38 cellular contexts compared by ENCODE assay signal in the genomic region with DNA sequence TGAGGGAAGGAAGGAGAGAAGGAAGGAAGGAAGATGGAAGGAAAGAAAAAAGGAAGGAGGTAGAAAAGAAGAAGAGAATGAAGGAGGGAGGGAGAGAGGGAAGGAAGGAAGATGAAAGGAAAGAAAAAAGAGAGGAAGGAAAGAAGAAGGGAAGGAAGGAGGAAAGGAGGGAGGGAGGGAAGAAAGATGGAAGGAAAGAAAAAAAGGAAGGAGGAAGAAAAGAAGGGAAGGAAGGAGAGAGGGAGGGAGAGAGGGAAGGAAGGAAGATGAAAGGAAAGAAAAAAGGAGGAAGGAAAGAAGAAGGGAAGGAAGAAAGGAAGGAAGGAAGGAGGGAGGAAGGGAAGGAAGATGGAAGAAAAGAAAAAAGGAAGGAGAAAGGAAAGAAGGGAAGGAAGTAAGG.
"Had no signal": no experiment of that assay in that cellular context is flagged by ENCODE, and none has a peak within 500 bp of the region (broad histone marks: within the 10 kb centered on the region; RNA-seq: fewer than 3 reads in every experiment).

No MANE protein-coding gene starts in this region.

- H3K27ac Mint-ChIP-seq: activated CD4-positive, alpha-beta memory T cell treated with anti-CD3 and anti-CD28 coated beads, Interleukin-2, amount 10 ng/mL, durations not matched to agents 7 days and 5 days; activated CD4-positive, alpha-beta T cell treated with anti-CD3 and anti-CD28 coated beads, Interleukin-2, amount 10 ng/mL, durations not matched to agents 24 days and 14 days; activated CD8-positive, alpha-beta memory T cell treated with anti-CD3 and anti-CD28 coated beads, Interleukin-2, amount 10 ng/mL, durations not matched to agents 7 days and 5 days; activated CD8-positive, alpha-beta T cell treated with anti-CD3 and anti-CD28 coated beads, Interleukin-2, amount 10 ng/mL, durations not matched to agents 7 days and 5 days; activated naive CD4-positive, alpha-beta T cell treated with anti-CD3 and anti-CD28 coated beads, Interleukin-2, amount 10 ng/mL, durations not matched to agents 7 days and 5 days; activated naive CD4-positive, alpha-beta T cell treated with anti-CD3 and anti-CD28 coated beads, Interleukin-2, amount 50 U/mL, for 24 hours; activated naive CD8-positive, alpha-beta T cell; activated naive CD8-positive, alpha-beta T cell treated with anti-CD3 and anti-CD28 coated beads, Interleukin-2, amount 10 ng/mL, durations not matched to agents 7 days and 5 days; activated naive CD8-positive, alpha-beta T cell treated with anti-CD3 and anti-CD28 coated beads, Interleukin-2, amount 50 U/mL, for 24 hours; activated T-cell treated with anti-CD3 and anti-CD28 coated beads, Interleukin-2, amount 50 U/mL, for 24 hours; activated T-helper 2 cell treated with anti-CD3 and anti-CD28 coated beads, Interferon-gamma antibody, Interleukin-2, Interleukin-4, amounts not matched to agents 10 μg/mL and 5 μg/mL and 100 μg/mL, durations not matched to agents 14 hours and 24 hours and 36 hours; brain; T-helper 1 cell treated with Interleukin-12 subunit alpha and Interleukin-12 subunit beta and Interleukin-4 antibody, amounts not matched to agents 30 μg/mL and 1 μg/mL, for 36 hours; T-helper 2 cell treated with Interferon-gamma antibody and Interleukin-4, amounts not matched to agents 5 μg/mL and 100 μg/mL, for 36 hours had no signal

- H3K27ac ChIP-seq: ascending aorta, cardiac muscle cell, VCaP had no signal

- H3K4me3 Mint-ChIP-seq: activated B cell treated with CpG ODN at 0.5 μM for 24 hours; activated CD4-positive, alpha-beta memory T cell treated with anti-CD3 and anti-CD28 coated beads, Interleukin-2, amount 10 ng/mL, durations not matched to agents 7 days and 5 days; activated CD4-positive, alpha-beta T cell treated with anti-CD3 and anti-CD28 coated beads, Interleukin-2, amount 10 ng/mL, durations not matched to agents 24 days and 14 days; activated CD8-positive, alpha-beta memory T cell treated with anti-CD3 and anti-CD28 coated beads, Interleukin-2, amount 10 ng/mL, durations not matched to agents 7 days and 5 days; activated CD8-positive, alpha-beta T cell treated with anti-CD3 and anti-CD28 coated beads, Interleukin-2, amount 10 ng/mL, durations not matched to agents 7 days and 5 days; activated naive CD4-positive, alpha-beta T cell treated with anti-CD3 and anti-CD28 coated beads, Interleukin-2, amount 10 ng/mL, durations not matched to agents 7 days and 5 days; activated naive CD4-positive, alpha-beta T cell treated with anti-CD3 and anti-CD28 coated beads, Interleukin-2, amount 50 U/mL, for 24 hours; activated naive CD8-positive, alpha-beta T cell; activated naive CD8-positive, alpha-beta T cell treated with anti-CD3 and anti-CD28 coated beads, Interleukin-2, amount 10 ng/mL, durations not matched to agents 7 days and 5 days; activated naive CD8-positive, alpha-beta T cell treated with anti-CD3 and anti-CD28 coated beads, Interleukin-2, amount 50 U/mL, for 24 hours; activated T-cell treated with anti-CD3 and anti-CD28 coated beads, Interleukin-2, amount 50 U/mL, for 24 hours; brain; central memory CD8-positive, alpha-beta T cell; T-helper 1 cell treated with Interleukin-12 subunit alpha and Interleukin-12 subunit beta and Interleukin-4 antibody, amounts not matched to agents 30 μg/mL and 1 μg/mL, for 36 hours; T-helper 2 cell treated with Interferon-gamma antibody and Interleukin-4, amounts not matched to agents 5 μg/mL and 100 μg/mL, for 36 hours had no signal

- H3K4me1 ChIP-seq: ascending aorta had no signal

- FAIRE-seq: bronchial epithelial cell, TTC549 had no signal

- H3K27me3 ChIP-seq: ascending aorta, cardiac muscle cell had no signal

- DNase-seq: activated B cell treated with CpG ODN at 0.5 μM for 24 hours; activated CD4-positive, alpha-beta memory T cell treated with anti-CD3 and anti-CD28 coated beads, Interleukin-2, amount 10 ng/mL, durations not matched to agents 7 days and 5 days; activated CD4-positive, alpha-beta T cell treated with anti-CD3 and anti-CD28 coated beads for 4 hours; activated CD4-positive, alpha-beta T cell treated with anti-CD3 and anti-CD28 coated beads, Interleukin-2, amount 10 ng/mL, durations not matched to agents 24 days and 14 days; activated CD4-positive, alpha-beta T cell treated with anti-CD3 and anti-CD28 coated beads, Interleukin-2, amount 50 U/mL, for 1 hour; activated CD4-positive, alpha-beta T cell treated with anti-CD3 and anti-CD28 coated beads, Interleukin-2, amount 50 U/mL, for 4 hours; activated CD4-positive, CD25-positive, alpha-beta regulatory T cell treated with anti-CD3 and anti-CD28 coated beads, Interleukin-2, amount 50 U/mL, for 72 hours; activated CD8-positive, alpha-beta memory T cell treated with anti-CD3 and anti-CD28 coated beads for 24 hours; activated CD8-positive, alpha-beta memory T cell treated with anti-CD3 and anti-CD28 coated beads, Interleukin-2, amount 10 ng/mL, durations not matched to agents 7 days and 5 days; activated CD8-positive, alpha-beta memory T cell treated with anti-CD3 and anti-CD28 coated beads, Interleukin-2, amount 50 U/mL, for 48 hours; activated CD8-positive, alpha-beta T cell treated with anti-CD3 and anti-CD28 coated beads, Interleukin-2, amount 10 ng/mL, durations not matched to agents 7 days and 5 days; activated effector memory CD4-positive, alpha-beta T cell treated with Interleukin-2 at 50 U/mL for 16 hours; activated gamma-delta T cell; activated naive CD4-positive, alpha-beta T cell treated with anti-CD3 and anti-CD28 coated beads, Interleukin-2, amount 10 ng/mL, durations not matched to agents 7 days and 5 days; activated naive CD4-positive, alpha-beta T cell treated with Interleukin-2 at 50 U/mL for 16 hours; activated naive CD8-positive, alpha-beta T cell treated with anti-CD3 and anti-CD28 coated beads, Interleukin-2, amount 10 ng/mL, durations not matched to agents 7 days and 5 days; activated naive CD8-positive, alpha-beta T cell treated with anti-CD3 and anti-CD28 coated beads, Interleukin-2, amount 50 U/mL, for 24 hours; activated T-cell treated with anti-CD3 and anti-CD28 coated beads, Interleukin-2, amount 50 U/mL, for 24 hours; activated T-cell treated with anti-CD3 and anti-CD28 coated beads, Interleukin-2, amount 50 U/mL, for 48 hours; amygdala; anterior cingulate cortex; caudate nucleus; cerebellar nuclear complex; T-helper 1 cell; T-helper 2 cell; T-helper 9 cell had no signal

- ATAC-seq: activated CD8-positive, alpha-beta memory T cell treated with anti-CD3 and anti-CD28 coated beads, Interleukin-2, amount 10 ng/mL, durations not matched to agents 7 days and 5 days; activated CD8-positive, alpha-beta T cell treated with anti-CD3 and anti-CD28 coated beads, Interleukin-2, amount 10 ng/mL, durations not matched to agents 7 days and 5 days; activated naive CD8-positive, alpha-beta T cell treated with anti-CD3 and anti-CD28 coated beads, Interleukin-2, amount 50 U/mL, for 24 hours had no signal

- H3K4me1 Mint-ChIP-seq: activated CD4-positive, alpha-beta memory T cell treated with anti-CD3 and anti-CD28 coated beads, Interleukin-2, amount 10 ng/mL, durations not matched to agents 7 days and 5 days; activated CD4-positive, alpha-beta T cell treated with anti-CD3 and anti-CD28 coated beads, Interleukin-2, amount 10 ng/mL, durations not matched to agents 24 days and 14 days; activated CD8-positive, alpha-beta memory T cell treated with anti-CD3 and anti-CD28 coated beads, Interleukin-2, amount 10 ng/mL, durations not matched to agents 7 days and 5 days; activated naive CD4-positive, alpha-beta T cell treated with anti-CD3 and anti-CD28 coated beads, Interleukin-2, amount 10 ng/mL, durations not matched to agents 7 days and 5 days; activated naive CD4-positive, alpha-beta T cell treated with anti-CD3 and anti-CD28 coated beads, Interleukin-2, amount 50 U/mL, for 24 hours; activated naive CD8-positive, alpha-beta T cell treated with anti-CD3 and anti-CD28 coated beads, Interleukin-2, amount 50 U/mL, for 24 hours; central memory CD8-positive, alpha-beta T cell had no signal

- H3K9me3 ChIP-seq: ascending aorta had no signal

- H3K9me3 Mint-ChIP-seq: activated B cell treated with CpG ODN at 0.5 μM for 24 hours; activated CD4-positive, alpha-beta T cell treated with anti-CD3 and anti-CD28 coated beads, Interleukin-2, amount 10 ng/mL, durations not matched to agents 24 days and 14 days; activated T-cell treated with anti-CD3 and anti-CD28 coated beads, Interleukin-2, amount 50 U/mL, for 24 hours; activated T-helper 2 cell treated with anti-CD3 and anti-CD28 coated beads, Interferon-gamma antibody, Interleukin-2, Interleukin-4, amounts not matched to agents 10 μg/mL and 5 μg/mL and 100 μg/mL, durations not matched to agents 14 hours and 24 hours and 36 hours; brain; T-helper 1 cell treated with Interleukin-12 subunit alpha and Interleukin-12 subunit beta and Interleukin-4 antibody, amounts not matched to agents 30 μg/mL and 1 μg/mL, for 36 hours; T-helper 2 cell treated with Interferon-gamma antibody and Interleukin-4, amounts not matched to agents 5 μg/mL and 100 μg/mL, for 36 hours had no signal

- H3K36me3 ChIP-seq: ascending aorta, cardiac muscle cell had no signal

- H3K4me3 ChIP-seq: ascending aorta, cardiac muscle cell had no signal

- H3K27me3 Mint-ChIP-seq: activated CD4-positive, alpha-beta memory T cell treated with anti-CD3 and anti-CD28 coated beads, Interleukin-2, amount 10 ng/mL, durations not matched to agents 7 days and 5 days; activated CD4-positive, alpha-beta T cell treated with anti-CD3 and anti-CD28 coated beads, Interleukin-2, amount 10 ng/mL, durations not matched to agents 24 days and 14 days; activated CD8-positive, alpha-beta memory T cell treated with anti-CD3 and anti-CD28 coated beads, Interleukin-2, amount 10 ng/mL, durations not matched to agents 7 days and 5 days; activated naive CD4-positive, alpha-beta T cell treated with anti-CD3 and anti-CD28 coated beads, Interleukin-2, amount 10 ng/mL, durations not matched to agents 7 days and 5 days; activated naive CD4-positive, alpha-beta T cell treated with anti-CD3 and anti-CD28 coated beads, Interleukin-2, amount 50 U/mL, for 24 hours; activated naive CD8-positive, alpha-beta T cell; activated naive CD8-positive, alpha-beta T cell treated with anti-CD3 and anti-CD28 coated beads, Interleukin-2, amount 10 ng/mL, durations not matched to agents 7 days and 5 days; activated naive CD8-positive, alpha-beta T cell treated with anti-CD3 and anti-CD28 coated beads, Interleukin-2, amount 50 U/mL, for 24 hours; activated T-cell treated with anti-CD3 and anti-CD28 coated beads, Interleukin-2, amount 50 U/mL, for 24 hours; central memory CD8-positive, alpha-beta T cell had no signal
